ENCODE assay signal across 1 cellular context in the genomic region with DNA sequence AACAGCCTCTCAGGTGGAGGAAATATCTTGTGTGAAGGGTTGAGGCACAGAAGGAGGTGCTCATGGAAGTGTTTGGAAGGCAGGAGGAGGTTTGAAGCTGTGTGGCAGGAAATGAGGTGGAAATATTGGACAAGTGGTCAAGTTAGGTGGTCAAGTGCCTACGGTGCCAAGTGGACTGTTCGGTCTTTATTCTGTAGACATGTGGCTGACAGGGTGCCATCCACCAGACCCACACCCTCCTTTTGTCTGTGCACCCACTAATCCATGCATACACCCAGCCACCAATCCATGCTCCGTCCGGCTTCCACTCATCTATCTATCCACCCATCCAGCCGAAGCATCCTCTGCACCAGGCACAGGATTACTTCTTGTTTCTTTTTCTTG.
TF ChIP-seq lines count a peak whose summit lies in the region.

No MANE protein-coding gene starts in this region.

TF ChIP-seq in K562, 482 proteins besides CTCF, POLR2A, EP300 and RAD21:
- TF ChIP-seq PRPF4 (IDR thresholded peaks at IDR 0.05; ENCODE audit: insufficient read depth, low read depth, low read length, poor library complexity, severe bottlenecking): no peak
- TF ChIP-seq MCM3 (IDR thresholded peaks at IDR 0.05): peak; percentile 60; the same call in 1 of the 2 replicates
